ENCODE assay signal across 8 cellular contexts in the genomic region with DNA sequence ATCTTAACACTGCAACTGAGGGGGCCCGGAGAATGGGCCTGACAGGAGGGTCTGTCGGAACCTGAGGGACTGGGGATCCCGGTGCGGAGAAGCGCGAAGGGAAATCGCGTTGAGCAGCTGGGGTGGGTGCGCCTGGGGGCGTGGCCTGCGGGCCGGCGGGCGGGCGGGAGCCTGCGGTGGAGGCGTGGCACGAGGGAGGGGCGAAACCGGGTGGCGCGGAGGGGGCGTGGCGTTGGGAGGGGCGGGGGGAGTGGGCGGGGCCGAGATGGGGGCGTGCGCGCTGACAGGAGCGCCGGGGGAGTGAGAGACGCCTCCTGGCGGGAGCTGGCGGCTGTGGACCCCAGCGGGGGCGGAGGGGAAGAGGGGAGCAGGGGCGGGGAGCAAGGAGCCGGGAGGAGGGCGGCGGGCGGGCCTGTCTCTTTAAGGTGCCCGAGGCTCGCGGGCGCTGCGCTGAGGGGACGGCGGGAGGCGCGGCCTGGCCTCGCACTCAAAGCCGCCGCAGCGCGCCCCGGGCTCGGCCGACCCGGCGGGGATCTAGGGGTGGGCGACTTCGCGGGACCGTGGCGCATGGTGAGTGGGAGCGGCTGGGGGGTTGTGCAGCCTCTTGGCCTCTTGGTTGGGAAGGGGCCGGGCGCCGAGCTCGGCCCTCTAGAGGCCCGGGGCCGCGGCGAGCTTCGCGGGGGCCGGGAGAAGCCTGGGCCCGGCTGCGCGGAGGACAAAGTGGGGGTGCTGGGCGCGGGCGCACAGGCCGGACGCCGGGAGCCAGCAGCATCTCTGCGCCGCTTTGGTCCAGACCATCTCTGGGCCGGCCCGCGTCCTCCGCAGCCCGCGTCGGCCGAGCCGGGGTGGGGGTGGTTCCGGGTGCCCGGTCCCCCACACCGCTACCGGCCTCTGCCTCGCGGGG. TPM values are rescaled to one million over a fixed set of nuclear protein-coding genes. Genes with fewer than 3 reads are reported as not detected.
DNase-seq lines count a peak whose midpoint lies in the region; ATAC-seq and TF ChIP-seq lines count a peak whose summit lies in the region.

Gene TWSG1, plus strand, starts transcription at position 423 of the 904 bp plus-strand sequence. CDS start 2,457 bp downstream, outside the sequence.

- intact Hi-C loops in activated CD8-positive, alpha-beta T cell treated with anti-CD3 and anti-CD28 coated beads for 36 hours (cut with micrococcal nuclease) = loop anchor here (5.0 to 10.0 kb wide), 2 partner anchors 180 to 262 kb away; no protein-coding TSS in a partner anchor
- intact Hi-C loops in lower lobe of right lung (cut with DNase I) = no loop called here

- peaks cover 3% of the 10 kb centered on the region for H3K27me3 ChIP-seq in CD4-positive, CD25-positive, alpha-beta regulatory T cell (ENCODE audit: control insufficient read depth, insufficient read depth, low read length)
- H3K27me3 ChIP-seq in ectodermal cell (ENCODE audit: control insufficient read depth, insufficient read depth, low read length, poor library complexity, severe bottlenecking) (peaks cover 7% of the 10 kb centered on the region), lower lobe of right lung (ENCODE audit: low read depth) (no peaks in the 10 kb centered on the region)

- H3K36me3 Mint-ChIP-seq in CD4-positive, CD25-positive, alpha-beta regulatory T cell = no peaks in the 10 kb centered on the region
- peaks cover 8% of the 10 kb centered on the region for H3K36me3 Mint-ChIP-seq in activated CD8-positive, alpha-beta T cell treated with anti-CD3 and anti-CD28 coated beads for 36 hours (ENCODE audit: low read depth)

- H3K9me3 ChIP-seq in CD4-positive, CD25-positive, alpha-beta regulatory T cell (ENCODE audit: control insufficient read depth in 2 of 2, low read length in 2 of 2) = no peaks in the 10 kb centered on the region
- no peaks in the 10 kb centered on the region for H3K9me3 ChIP-seq in ectodermal cell (ENCODE audit: control insufficient read depth, low read length)
- H3K9me3 ChIP-seq in lower lobe of right lung = no peaks in the 10 kb centered on the region

- peaks cover 0 to 23% (median 13%) of the 10 kb centered on the region in 4 donors for H3K4me1 Mint-ChIP-seq in CD4-positive, CD25-positive, alpha-beta regulatory T cell
- H3K4me1 Mint-ChIP-seq in activated CD8-positive, alpha-beta T cell treated with anti-CD3 and anti-CD28 coated beads for 36 hours (ENCODE audit: low read depth) = peaks cover 22% of the 10 kb centered on the region

- peak within 1 kb of the TSS; percentile 85 for H3K4me3 ChIP-seq in CD4-positive, CD25-positive, alpha-beta regulatory T cell (ENCODE audit: low read depth, low read length)
- H3K4me3 ChIP-seq in ectodermal cell (ENCODE audit: insufficient read depth, low read depth, low read length) = peak within 1 kb of the TSS; percentile 63
- H3K4me3 ChIP-seq in lower lobe of right lung = peak within 1 kb of the TSS; percentile 77

- ATAC-seq in CD4-positive, CD25-positive, alpha-beta regulatory T cell (ENCODE audit: low read depth in 2 of 2) = peak; percentile 88 to 92
- peak; percentile 78 for ATAC-seq in GM19351 (IDR thresholded peaks at IDR 0.05; ENCODE audit: unreplicated experiment)
- ATAC-seq in HG03521 (IDR thresholded peaks at IDR 0.05; ENCODE audit: unreplicated experiment) = peak; percentile 82
- ATAC-seq in activated CD8-positive, alpha-beta T cell treated with anti-CD3 and anti-CD28 coated beads for 36 hours = peak; percentile 88
- ATAC-seq in lower lobe of right lung = peak; percentile 97

- peak within 1 kb of the TSS; percentile 84 to 92 (median 91) for H3K27ac Mint-ChIP-seq in CD4-positive, CD25-positive, alpha-beta regulatory T cell
- H3K27ac Mint-ChIP-seq in activated CD8-positive, alpha-beta T cell treated with anti-CD3 and anti-CD28 coated beads for 36 hours = peak within 1 kb of the TSS; percentile 31

- peak within 1 kb of the TSS; percentile 85 to 97 (median 93) for H3K4me3 Mint-ChIP-seq in CD4-positive, CD25-positive, alpha-beta regulatory T cell
- peak within 1 kb of the TSS; percentile 78 for H3K4me3 Mint-ChIP-seq in activated CD8-positive, alpha-beta T cell treated with anti-CD3 and anti-CD28 coated beads for 36 hours

- peak; percentile 26 for TF ChIP-seq CTCF in activated CD8-positive, alpha-beta T cell treated with anti-CD3 and anti-CD28 coated beads for 36 hours (IDR thresholded peaks at IDR 0.05)
- TF ChIP-seq CTCF in lower lobe of right lung (IDR thresholded peaks at IDR 0.05) = peak; percentile 43

- POLR2A ChIA-PET in activated CD8-positive, alpha-beta T cell treated with anti-CD3 and anti-CD28 coated beads for 36 hours (lab: Charles Lee) = interaction anchor here (0.7 to 1.1 kb wide), 7 partner anchors 10 to 262 kb away, joined by 3 to 4 read pairs (median 3); no protein-coding TSS in a partner anchor

- WGBS in ectodermal cell, 2 experiments = 0% methylated on average over 101 to 104 of the region's 104 CpGs

- peaks cover 10% of the 10 kb centered on the region for H3K4me1 ChIP-seq in CD4-positive, CD25-positive, alpha-beta regulatory T cell (ENCODE audit: control insufficient read depth, insufficient read depth, low read length, poor library complexity, severe bottlenecking)
- H3K4me1 ChIP-seq in ectodermal cell (ENCODE audit: control insufficient read depth, insufficient read depth, low read length) (no peaks in the 10 kb centered on the region), lower lobe of right lung (peaks cover 10% of the 10 kb centered on the region)

- peaks cover 17% of the 10 kb centered on the region for H3K27me3 Mint-ChIP-seq in CD4-positive, CD25-positive, alpha-beta regulatory T cell
- no peaks in the 10 kb centered on the region for H3K27me3 Mint-ChIP-seq in activated CD8-positive, alpha-beta T cell treated with anti-CD3 and anti-CD28 coated beads for 36 hours

- peaks cover 0 to 2% (median 0%) of the 10 kb centered on the region in 7 donors for H3K9me3 Mint-ChIP-seq in CD4-positive, CD25-positive, alpha-beta regulatory T cell
- no peaks in the 10 kb centered on the region for H3K9me3 Mint-ChIP-seq in activated CD8-positive, alpha-beta T cell treated with anti-CD3 and anti-CD28 coated beads for 36 hours

- H3K36me3 ChIP-seq in CD4-positive, CD25-positive, alpha-beta regulatory T cell (ENCODE audit: control insufficient read depth, insufficient read depth, low read length) = no peaks in the 10 kb centered on the region
- H3K36me3 ChIP-seq in ectodermal cell (ENCODE audit: control insufficient read depth, insufficient read depth, low read length) = no peaks in the 10 kb centered on the region
- peaks cover 22% of the 10 kb centered on the region for H3K36me3 ChIP-seq in lower lobe of right lung

- peak; percentile 87 to 96 (median 90) for DNase-seq in CD4-positive, CD25-positive, alpha-beta regulatory T cell
- DNase-seq in NCI-H774 (lab: John Stamatoyannopoulos, UW) (peak; percentile 86), lower lobe of right lung (peak; percentile 97)
- peak; percentile 95 for DNase-seq in activated CD8-positive, alpha-beta T cell treated with anti-CD3 and anti-CD28 coated beads for 36 hours
- peak; percentile 80 to 90 (median 81) for DNase-seq in stimulated activated CD4-positive, alpha-beta T cell treated with anti-CD3 and anti-CD28 coated beads, TNF-alpha, amount 100 ng/mL, for 24 hours (ENCODE audit: low read depth in 3 of 3)

- CTCF ChIA-PET in activated CD8-positive, alpha-beta T cell treated with anti-CD3 and anti-CD28 coated beads for 36 hours (lab: Charles Lee) = interaction anchor here (0.6 to 1.7 kb wide), 3 partner anchors 19 to 182 kb away, joined by 3 to 12 read pairs (median 3); no protein-coding TSS in a partner anchor

- H3K27ac ChIP-seq in CD4-positive, CD25-positive, alpha-beta regulatory T cell (ENCODE audit: insufficient read depth, low read length, poor library complexity, severe bottlenecking) = peak within 1 kb of the TSS; percentile 67
- peak within 1 kb of the TSS; percentile 69 for H3K27ac ChIP-seq in ectodermal cell (ENCODE audit: insufficient read depth, low read depth, low read length, poor library complexity, severe bottlenecking)
- peak within 1 kb of the TSS; percentile 85 for H3K27ac ChIP-seq in lower lobe of right lung

RNA-seq across cellular contexts. Expression of gene TWSG1, which starts in this region (rescaled TPM):
- 2.5 TPM for total RNA-seq in CD4-positive, CD25-positive, alpha-beta regulatory T cell
- 1 to 10 TPM; 1.9 to 2.6 (median 2.3) TPM for polyA plus RNA-seq in CD4-positive, CD25-positive, alpha-beta regulatory T cell
- 10 to 100 TPM; 13.3 to 14.9 TPM for total RNA-seq in activated CD8-positive, alpha-beta T cell treated with anti-CD3 and anti-CD28 coated beads for 36 hours
- polyA plus RNA-seq in ectodermal cell (2013, experiment 1 of 4) = 40.9 TPM
- 45.0 TPM for polyA plus RNA-seq in ectodermal cell (2013, experiment 2 of 4)
- 43.0 TPM for polyA plus RNA-seq in ectodermal cell (2013, experiment 3 of 4)
- 48.0 TPM for polyA plus RNA-seq in ectodermal cell (2013, experiment 4 of 4)
- 31.4 TPM for total RNA-seq in lower lobe of right lung

Comparison
In these comparisons a context has a peak if more than half of its experiments do, and no peak if none do; other contexts are left out.
1. Peak in every context shown above with its lines: DNase-seq, ATAC-seq, H3K4me3 ChIP-seq and H3K27ac ChIP-seq.